Comparison of ENCODE assay signal across 8 cellular contexts in genomic region chr11:46845740-46846509, GRCh38. TPM values are rescaled to one million over a fixed set of nuclear protein-coding genes. Genes with fewer than 3 reads are reported as not detected.
DNase-seq lines count a peak whose midpoint lies in the region; ATAC-seq and TF ChIP-seq lines count a peak whose summit lies in the region.

Gene CKAP5 (minus strand): TSS chr11:46846280. CDS start chr11:46821231, 25,049 bp downstream.

- DNase-seq in BE2C (peak; percentile 84), NCI-H510A (lab: John Stamatoyannopoulos, UW) (peak; percentile 15), kidney tubule cell (ENCODE audit: low spot score) (peak; percentile 92)
- peak; percentile 92 for DNase-seq in activated CD4-positive, alpha-beta T cell treated with anti-CD3 and anti-CD28 coated beads for 48 hours
- peak; percentile 46 to 68 for DNase-seq in stimulated activated CD4-positive, alpha-beta T cell treated with anti-CD3 and anti-CD28 coated beads, Interleukin-1b, Interleukin-23, amount 100 ng/mL, for 1 hour (ENCODE audit: low read depth in 2 of 2)

- no peaks in the 10 kb centered on the region for H3K9me3 ChIP-seq in BE2C

- H3K27me3 ChIP-seq in BE2C, result no peaks in the 10 kb centered on the region

- peak within 1 kb of the TSS; percentile 29 for H3K27ac ChIP-seq in cingulate gyrus (ENCODE audit: low read depth, low read length)

- no peak for TF ChIP-seq CTCF in BE2C (IDR thresholded peaks at IDR 0.05; ENCODE audit: low read depth, low read length)

- peak within 1 kb of the TSS; percentile 87 for H3K4me3 ChIP-seq in BE2C (ENCODE audit: low read depth, low read length)

- peak; percentile 94 for ATAC-seq in HG03432 (IDR thresholded peaks at IDR 0.05; ENCODE audit: unreplicated experiment)

- TF ChIP-seq POLR2A in GM19193 (IDR thresholded peaks at IDR 0.05; ENCODE audit: extremely low read depth, insufficient read depth, insufficient read length), result peak; percentile 85

- H3K36me3 ChIP-seq in BE2C, result no peaks in the 10 kb centered on the region

- no peaks in the 10 kb centered on the region for H3K4me1 ChIP-seq in BE2C

RNA-seq across cellular contexts. Expression of gene CKAP5, which starts in this region (rescaled TPM):
- polyA plus RNA-seq in BE2C (2012; ENCODE audit: insufficient read depth, insufficient read length, low read depth), result 49.9 TPM

Comparison
In these comparisons a context has a peak if more than half of its experiments do, and no peak if none do; other contexts are left out.
1. Peak in every context shown above with its lines: DNase-seq, ATAC-seq, H3K4me3 ChIP-seq and H3K27ac ChIP-seq.
2. DNase-seq: peak in every context shown above with its lines; median percentile 92 in activated CD4-positive, alpha-beta T cell treated with anti-CD3 and anti-CD28 coated beads for 48 hours; 92 in kidney tubule cell; 84 in BE2C; 57 in stimulated activated CD4-positive, alpha-beta T cell treated with anti-CD3 and anti-CD28 coated beads, Interleukin-1b, Interleukin-23, amount 100 ng/mL, for 1 hour; 15 in NCI-H510A.